1 cellular context compared by ENCODE assay signal in genomic region chr7:76409537-76409936, GRCh38.
TF ChIP-seq lines count a peak whose summit lies in the region.

Gene SSC4D, minus strand, starts transcription at chr7:76409697. Its CDS starts 5,258 bp downstream, at chr7:76404439.

TF ChIP-seq in HCT116, 20 proteins besides CTCF, POLR2A, EP300 and RAD21 (continued from another document):
- no peak for TF ChIP-seq ZBTB33 (IDR thresholded peaks at IDR 0.05; ENCODE audit: extremely low read depth, insufficient replicate concordance, low read length)
